Comparison of ENCODE assay signal across 18 cellular contexts in genomic region chr21:42678618-42679295, GRCh38. TPM values are rescaled to one million over a fixed set of nuclear protein-coding genes. Genes with fewer than 3 reads are reported as not detected.
DNase-seq lines count a peak whose midpoint lies in the region; ATAC-seq and TF ChIP-seq lines count a peak whose summit lies in the region.
"Had no signal": no experiment of that assay in that cellular context is flagged by ENCODE, and none has a peak within 500 bp of the region (broad histone marks: within the 10 kb centered on the region; RNA-seq: fewer than 3 reads in every experiment).

No MANE protein-coding gene starts in this region.

- peaks cover 0 to 8% of the 10 kb centered on the region in 2 experiments for H3K36me3 ChIP-seq in mesenchymal stem cell (ENCODE audit: control insufficient read depth in 1 of 2, insufficient read depth in 2 of 2, low read depth in 1 of 2, low read length in 2 of 2)

- WGBS in mesenchymal stem cell, result 90% methylated on average over 23 of the region's 23 CpGs

- no peak overlapping the region for H2AFZ ChIP-seq in mesenchymal stem cell (ENCODE audit: low read depth, low read length)

- peak overlapping the region; percentile 54 for H4K91ac ChIP-seq in mesenchymal stem cell (ENCODE audit: low read length)

- no peaks in the 10 kb centered on the region for H3K9me3 ChIP-seq in mesenchymal stem cell (ENCODE audit: control insufficient read depth, low read length)

- H2BK5ac ChIP-seq in mesenchymal stem cell (ENCODE audit: low read depth, low read length, poor library complexity, severe bottlenecking), result no peak overlapping the region

- no peak overlapping the region for H3K4me2 ChIP-seq in mesenchymal stem cell (ENCODE audit: low read length, poor library complexity, severe bottlenecking)

- H3K27me3 ChIP-seq in mesenchymal stem cell (ENCODE audit: control insufficient read depth in 1 of 2, insufficient read depth in 1 of 2, low read length in 2 of 2), result peaks cover 49 to 90% of the 10 kb centered on the region in 2 experiments

- H3K4ac ChIP-seq in mesenchymal stem cell (ENCODE audit: low read depth in 1 of 2, low read length in 2 of 2), result no peak overlapping the region

- no peak for ATAC-seq in natural killer cell
- no peak for ATAC-seq in natural killer cell treated with Interleukin-12 subunit alpha and Interleukin-12 subunit beta and Interleukin-15 and Interleukin-18, amount 100 ng/mL, for 72 hours
- ATAC-seq in GM18907 (IDR thresholded peaks at IDR 0.05; ENCODE audit: unreplicated experiment), result no peak
- no peak for ATAC-seq in HG02588 (IDR thresholded peaks at IDR 0.05; ENCODE audit: unreplicated experiment)
- no peak for ATAC-seq in GM18868 (IDR thresholded peaks at IDR 0.05; ENCODE audit: unreplicated experiment)
- ATAC-seq: SK-N-SH treated with all-trans-retinoic acid at 6 μM for 48 hours had no signal

- H3K18ac ChIP-seq in mesenchymal stem cell (ENCODE audit: low read depth in 1 of 2, low read length in 2 of 2), result peak overlapping the region in 1 of 2 experiments; percentile 3

- H3K4me1 Mint-ChIP-seq in natural killer cell (peaks cover 38 to 40% of the 10 kb centered on the region in 2 donors), osteocyte (ENCODE audit: unreplicated experiment) (peaks cover 57% of the 10 kb centered on the region)
- peaks cover 26 to 31% of the 10 kb centered on the region in 2 donors for H3K4me1 Mint-ChIP-seq in natural killer cell treated with Interleukin-12 subunit alpha and Interleukin-12 subunit beta and Interleukin-15 and Interleukin-18, amount 100 ng/mL, for 72 hours (ENCODE audit: low read depth in 2 of 2)
- H3K4me1 Mint-ChIP-seq: IgD-negative memory B cell had no signal

- no peak overlapping the region for H2BK15ac ChIP-seq in mesenchymal stem cell (ENCODE audit: low read depth, poor library complexity, severe bottlenecking)

- H3K9me3 Mint-ChIP-seq in natural killer cell (no peaks in the 10 kb centered on the region), osteocyte (ENCODE audit: unreplicated experiment) (no peaks in the 10 kb centered on the region)
- H3K9me3 Mint-ChIP-seq in natural killer cell treated with Interleukin-12 subunit alpha and Interleukin-12 subunit beta and Interleukin-15 and Interleukin-18, amount 100 ng/mL, for 72 hours, result no peaks in the 10 kb centered on the region
- H3K9me3 Mint-ChIP-seq: IgD-negative memory B cell had no signal

- peak overlapping the region; percentile 10 for H4K8ac ChIP-seq in mesenchymal stem cell (ENCODE audit: low read length)

- H3K36me3 Mint-ChIP-seq in natural killer cell, result no peaks in the 10 kb centered on the region
- no peaks in the 10 kb centered on the region for H3K36me3 Mint-ChIP-seq in natural killer cell treated with Interleukin-12 subunit alpha and Interleukin-12 subunit beta and Interleukin-15 and Interleukin-18, amount 100 ng/mL, for 72 hours
- no peaks in the 10 kb centered on the region for H3K36me3 Mint-ChIP-seq in osteocyte (ENCODE audit: unreplicated experiment)
- H3K36me3 Mint-ChIP-seq: IgD-negative memory B cell had no signal

- no peak overlapping the region for H3K9ac ChIP-seq in mesenchymal stem cell (ENCODE audit: low read length)

- H3K79me1 ChIP-seq in mesenchymal stem cell (replicated peaks; ENCODE audit: low read length, poor library complexity, severe bottlenecking), result peaks cover 3% of the 10 kb centered on the region

- no peak overlapping the region for H3K23ac ChIP-seq in mesenchymal stem cell (ENCODE audit: low read length in 2 of 2)

- H3K14ac ChIP-seq in mesenchymal stem cell (ENCODE audit: low read length in 2 of 2), result no peak overlapping the region

- intact Hi-C loops in natural killer cell (cut with micrococcal nuclease), result no loop called here

- H2AK5ac ChIP-seq in mesenchymal stem cell (ENCODE audit: low read length, severe bottlenecking), result no peak overlapping the region

- peak overlapping the region; percentile 9 to 47 for H2BK12ac ChIP-seq in mesenchymal stem cell (ENCODE audit: low read length in 2 of 2)

- TF ChIP-seq CTCF in natural killer cell (IDR thresholded peaks at IDR 0.05) (no peak), osteocyte (IDR thresholded peaks at IDR 0.05) (no peak)

- no peak overlapping the region for H3K4me3 ChIP-seq in mesenchymal stem cell (ENCODE audit: insufficient read depth in 1 of 2, low read depth in 1 of 2, low read length in 2 of 2)

- H3K27me3 Mint-ChIP-seq in natural killer cell (ENCODE audit: low read depth in 2 of 2) (peaks cover 26 to 36% of the 10 kb centered on the region in 2 donors), osteocyte (ENCODE audit: unreplicated experiment) (peaks cover 13% of the 10 kb centered on the region)
- H3K27me3 Mint-ChIP-seq in natural killer cell treated with Interleukin-12 subunit alpha and Interleukin-12 subunit beta and Interleukin-15 and Interleukin-18, amount 100 ng/mL, for 72 hours, result peaks cover 8 to 13% of the 10 kb centered on the region in 2 donors

- H3K27ac Mint-ChIP-seq in natural killer cell (no peak overlapping the region), osteocyte (ENCODE audit: unreplicated experiment) (peak overlapping the region; percentile 75)
- H3K27ac Mint-ChIP-seq in natural killer cell treated with Interleukin-12 subunit alpha and Interleukin-12 subunit beta and Interleukin-15 and Interleukin-18, amount 100 ng/mL, for 72 hours, result peak overlapping the region in 1 of 2 donors; percentile 35

- peaks cover 29% of the 10 kb centered on the region for H3K4me1 ChIP-seq in mesenchymal stem cell (ENCODE audit: control insufficient read depth, insufficient read depth, low read depth, low read length)

- H2BK120ac ChIP-seq in mesenchymal stem cell (ENCODE audit: low read depth, low read length), result no peak overlapping the region

- no peak overlapping the region for H3K27ac ChIP-seq in mesenchymal stem cell (ENCODE audit: low read length, poor library complexity, severe bottlenecking)
- H3K27ac ChIP-seq: 22Rv1, C4-2B, RWPE1 had no signal

- H3K4me3 Mint-ChIP-seq in natural killer cell, result peak overlapping the region; percentile 13
- no peak overlapping the region for H3K4me3 Mint-ChIP-seq in natural killer cell treated with Interleukin-12 subunit alpha and Interleukin-12 subunit beta and Interleukin-15 and Interleukin-18, amount 100 ng/mL, for 72 hours
- H3K4me3 Mint-ChIP-seq in osteocyte (ENCODE audit: unreplicated experiment), result no peak overlapping the region
- H3K4me3 Mint-ChIP-seq: IgD-negative memory B cell had no signal

- DNase-seq in natural killer cell (no peak), mesenchymal stem cell (no peak), osteocyte (ENCODE audit: extremely low spot score, unreplicated experiment) (no peak), NCI-H1092 (lab: John Stamatoyannopoulos, UW) (no peak)
- DNase-seq in natural killer cell treated with Interleukin-12 subunit alpha and Interleukin-12 subunit beta and Interleukin-15 and Interleukin-18, amount 100 ng/mL, for 72 hours (ENCODE audit: low spot score), result no peak
- DNase-seq: Karpas-422, NCI-H1048, NCI-H1436, NCI-H1930, NCI-H510A had no signal

RNA-seq across cellular contexts. Expression of gene PDE9A, which starts 25.3 kb away (rescaled TPM):
- total RNA-seq in natural killer cell, result 1 to 10 TPM; 1.0 to 4.1 (median 1.2) TPM
- 1 to 10 TPM; 1.4 to 2.2 TPM for total RNA-seq in natural killer cell treated with Interleukin-12 subunit alpha and Interleukin-12 subunit beta and Interleukin-15 and Interleukin-18, amount 100 ng/mL, for 72 hours
- 24.7 TPM for polyA plus RNA-seq in mesenchymal stem cell (2013, experiment 1 of 2)
- 24.2 TPM for polyA plus RNA-seq in mesenchymal stem cell (2013, experiment 2 of 2)
- 8.5 and 12.3 TPM in 2 replicates for total RNA-seq in osteocyte
- polyA plus RNA-seq: IgD-negative memory B cell had no signal
